ENCODE assay signal across 9 cellular contexts in genomic region chr6:127120787-127121636, GRCh38. TPM values are rescaled to one million over a fixed set of nuclear protein-coding genes. Genes with fewer than 3 reads are reported as not detected.
DNase-seq lines count a peak whose midpoint lies in the region; ATAC-seq and TF ChIP-seq lines count a peak whose summit lies in the region.
"Had no signal": no experiment of that assay in that cellular context is flagged by ENCODE, and none has a peak within 500 bp of the region (broad histone marks: within the 10 kb centered on the region; RNA-seq: fewer than 3 reads in every experiment).

No MANE protein-coding gene starts in this region.

- WGBS in esophagus squamous epithelium, 2 donors, result 3 to 15% methylated on average over 13 to 18 of the region's 35 CpGs

- TF ChIP-seq CTCF in Calu3 (IDR thresholded peaks at IDR 0.05; ENCODE audit: unreplicated experiment) (peak; percentile 79), GM20000 (IDR thresholded peaks at IDR 0.05; ENCODE audit: extremely low read depth, missing control alignments) (peak; percentile 74), esophagus squamous epithelium (IDR thresholded peaks at IDR 0.05) (peak in 5 of 6 experiments; percentile 38 to 59 (median 51))

- H3K9me3 Mint-ChIP-seq in Calu3 (ENCODE audit: low read depth, unreplicated experiment), result no peaks in the 10 kb centered on the region
- H3K9me3 Mint-ChIP-seq in stimulated activated naive CD8-positive, alpha-beta T cell treated with anti-CD3 and anti-CD28 coated beads, Interleukin-15, Interleukin-2, amounts not matched to agents 100 ng/mL and 50 ng/mL, for 24 hours, result no peaks in the 10 kb centered on the region
- H3K9me3 Mint-ChIP-seq: activated naive CD4-positive, alpha-beta T cell treated with anti-CD3 and anti-CD28 coated beads, Interleukin-2, amount 50 U/mL, for 24 hours had no signal

- no peaks in the 10 kb centered on the region for H3K9me3 ChIP-seq in esophagus squamous epithelium

- intact Hi-C loops in Calu3 (cut with micrococcal nuclease; ENCODE audit: unreplicated experiment) (loop anchor here (1.0 to 10.0 kb wide), 5 partner anchors 318 to 1124 kb away; no protein-coding TSS in a partner anchor), esophagus squamous epithelium (cut with DNase I) (no loop called here)

- no peaks in the 10 kb centered on the region for H3K36me3 ChIP-seq in esophagus squamous epithelium

- peak overlapping the region; percentile 74 for H3K4me3 Mint-ChIP-seq in Calu3 (ENCODE audit: low read depth, unreplicated experiment)
- peak overlapping the region; percentile 14 for H3K4me3 Mint-ChIP-seq in stimulated activated naive CD8-positive, alpha-beta T cell treated with anti-CD3 and anti-CD28 coated beads, Interleukin-15, Interleukin-2, amounts not matched to agents 100 ng/mL and 50 ng/mL, for 24 hours

- no TSS peak for BruUV-seq in Calu3 (replicated peaks; lab: Mats Ljungman, UMichigan)

- H3K27me3 ChIP-seq in esophagus squamous epithelium, result peaks cover 0 to 87% (median 18%) of the 10 kb centered on the region in 4 donors

- H3K27me3 Mint-ChIP-seq in Calu3 (ENCODE audit: unreplicated experiment), result peaks cover 42% of the 10 kb centered on the region
- peaks cover 77% of the 10 kb centered on the region for H3K27me3 Mint-ChIP-seq in stimulated activated naive CD8-positive, alpha-beta T cell treated with anti-CD3 and anti-CD28 coated beads, Interleukin-15, Interleukin-2, amounts not matched to agents 100 ng/mL and 50 ng/mL, for 24 hours

- CTCF ChIA-PET in Calu3 (lab: Charles Lee), result no interaction called here

- peak; percentile 85 for DNase-seq in Calu3
- DNase-seq in GM20000 (ENCODE audit: low spot score), result peak; percentile 86
- peak; percentile 79 to 84 for DNase-seq in NOMO-1 (lab: John Stamatoyannopoulos, UW; ENCODE audit: unreplicated experiment in 2 of 2)
- peak; percentile 42 for DNase-seq in activated CD8-positive, alpha-beta memory T cell treated with anti-CD3 and anti-CD28 coated beads, Interleukin-2, amount 50 U/mL, for 4 hours
- no peak for DNase-seq in esophagus squamous epithelium (lab: John Stamatoyannopoulos, UW)
- peak; percentile 81 for DNase-seq in myocyte (ENCODE audit: low read depth)

- H3K4me1 Mint-ChIP-seq in Calu3 (ENCODE audit: low read depth, unreplicated experiment), result peaks cover 20% of the 10 kb centered on the region
- H3K4me1 Mint-ChIP-seq in stimulated activated naive CD8-positive, alpha-beta T cell treated with anti-CD3 and anti-CD28 coated beads, Interleukin-15, Interleukin-2, amounts not matched to agents 100 ng/mL and 50 ng/mL, for 24 hours (ENCODE audit: low read depth), result peaks cover 18% of the 10 kb centered on the region

- peak overlapping the region; percentile 31 to 75 (median 52) for H3K4me3 ChIP-seq in esophagus squamous epithelium

- no peak for TF ChIP-seq POLR2A in esophagus squamous epithelium (IDR thresholded peaks at IDR 0.05)

- H3K4me1 ChIP-seq in esophagus squamous epithelium, result peaks cover 5 to 39% (median 8%) of the 10 kb centered on the region in 3 donors

- H3K27ac Mint-ChIP-seq in Calu3 (ENCODE audit: unreplicated experiment), result no peak overlapping the region
- H3K27ac Mint-ChIP-seq in stimulated activated naive CD8-positive, alpha-beta T cell treated with anti-CD3 and anti-CD28 coated beads, Interleukin-15, Interleukin-2, amounts not matched to agents 100 ng/mL and 50 ng/mL, for 24 hours, result no peak overlapping the region
- H3K27ac Mint-ChIP-seq: activated naive CD4-positive, alpha-beta T cell treated with anti-CD3 and anti-CD28 coated beads, Interleukin-2, amount 50 U/mL, for 24 hours had no signal

- H3K27ac ChIP-seq in esophagus squamous epithelium, result peak overlapping the region; percentile 40 to 92 (median 57)

- peaks cover 5% of the 10 kb centered on the region for H3K36me3 Mint-ChIP-seq in Calu3 (ENCODE audit: insufficient read depth, unreplicated experiment)
- no peaks in the 10 kb centered on the region for H3K36me3 Mint-ChIP-seq in stimulated activated naive CD8-positive, alpha-beta T cell treated with anti-CD3 and anti-CD28 coated beads, Interleukin-15, Interleukin-2, amounts not matched to agents 100 ng/mL and 50 ng/mL, for 24 hours (ENCODE audit: low read depth)
- H3K36me3 Mint-ChIP-seq: activated naive CD4-positive, alpha-beta T cell treated with anti-CD3 and anti-CD28 coated beads, Interleukin-2, amount 50 U/mL, for 24 hours had no signal

- peak; percentile 87 for ATAC-seq in HG03571 (IDR thresholded peaks at IDR 0.05; ENCODE audit: unreplicated experiment)

RNA-seq across cellular contexts. Expression of gene RSPO3, which starts 2.5 kb away (rescaled TPM):
- total RNA-seq in Calu3 (2022) (not detected in 2 replicates), esophagus squamous epithelium (1 to 10 TPM; 1.1 to 7.2 (median 4.3) TPM), myocyte (0.53 and 0.62 TPM in 2 replicates)
- polyA plus RNA-seq in myocyte (2012), result 1.5 TPM
